Comparison of ENCODE assay signal across 22 cellular contexts in the genomic region with DNA sequence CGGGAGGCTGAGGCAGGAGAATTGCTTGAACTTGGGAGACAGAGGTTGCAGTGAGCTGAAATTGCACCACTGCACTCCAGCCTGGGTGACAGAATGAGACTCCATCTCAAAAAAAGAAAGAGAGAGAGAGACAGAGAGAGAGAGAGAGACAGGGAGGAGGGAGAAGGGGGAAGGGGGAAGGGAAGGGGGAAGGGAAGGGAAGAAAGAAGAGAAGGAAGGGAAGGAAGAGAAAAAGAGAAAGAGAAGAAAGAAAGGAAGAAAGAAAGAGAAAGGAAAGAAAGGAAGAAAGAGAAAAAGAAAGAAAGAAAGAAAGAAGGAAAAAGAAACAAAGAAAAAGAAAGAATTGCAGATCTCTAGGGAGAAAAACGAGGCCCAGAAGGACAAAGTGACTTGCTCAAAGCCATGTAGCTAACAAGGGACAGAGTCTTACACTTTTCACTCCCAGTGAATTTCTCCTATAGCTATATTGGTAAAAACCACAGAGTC.
"Had no signal": no experiment of that assay in that cellular context is flagged by ENCODE, and none has a peak within 500 bp of the region (broad histone marks: within the 10 kb centered on the region; RNA-seq: fewer than 3 reads in every experiment).

No MANE protein-coding gene starts in this region.

- H3K4me1 ChIP-seq: Peyer's patch, SJCRH30 had no signal

- H3K4me3 ChIP-seq: MG63, Peyer's patch, SJCRH30 had no signal

- H3K9me3 ChIP-seq: MG63, Peyer's patch, SJCRH30 had no signal

- H3K27ac ChIP-seq: HL-60, Peyer's patch, SJCRH30 had no signal

- DNase-seq: Karpas-422, KG1, MG63, NCI-H1092, NCI-H1105 treated with DMSO at 0.1 percent for 48 hours, NCI-H1417 treated with DMSO at 0.1 percent for 48 hours, NCI-H146, NCI-H1694 treated with DMSO at 0.1 percent for 48 hours, NCI-H1930, NCI-H2081, NCI-H2107, NCI-H2227 treated with DMSO at 0.1 percent for 48 hours, NCI-H524, NCI-H526 treated with DMSO at 0.1 percent for 48 hours, NCI-H748 treated with DMSO at 0.1 percent for 48 hours, PC-3, Peyer's patch, SHP77 treated with DMSO at 0.1 percent for 48 hours, SJCRH30 had no signal

- ATAC-seq: PC-3, Right ventricle myocardium inferior, SK-N-SH treated with all-trans-retinoic acid at 6 μM for 48 hours had no signal

- H3K36me3 ChIP-seq: Peyer's patch, SJCRH30 had no signal

- H3K27me3 ChIP-seq: MG63, Peyer's patch, SJCRH30 had no signal
